8 cellular contexts compared by ENCODE assay signal in the genomic region with DNA sequence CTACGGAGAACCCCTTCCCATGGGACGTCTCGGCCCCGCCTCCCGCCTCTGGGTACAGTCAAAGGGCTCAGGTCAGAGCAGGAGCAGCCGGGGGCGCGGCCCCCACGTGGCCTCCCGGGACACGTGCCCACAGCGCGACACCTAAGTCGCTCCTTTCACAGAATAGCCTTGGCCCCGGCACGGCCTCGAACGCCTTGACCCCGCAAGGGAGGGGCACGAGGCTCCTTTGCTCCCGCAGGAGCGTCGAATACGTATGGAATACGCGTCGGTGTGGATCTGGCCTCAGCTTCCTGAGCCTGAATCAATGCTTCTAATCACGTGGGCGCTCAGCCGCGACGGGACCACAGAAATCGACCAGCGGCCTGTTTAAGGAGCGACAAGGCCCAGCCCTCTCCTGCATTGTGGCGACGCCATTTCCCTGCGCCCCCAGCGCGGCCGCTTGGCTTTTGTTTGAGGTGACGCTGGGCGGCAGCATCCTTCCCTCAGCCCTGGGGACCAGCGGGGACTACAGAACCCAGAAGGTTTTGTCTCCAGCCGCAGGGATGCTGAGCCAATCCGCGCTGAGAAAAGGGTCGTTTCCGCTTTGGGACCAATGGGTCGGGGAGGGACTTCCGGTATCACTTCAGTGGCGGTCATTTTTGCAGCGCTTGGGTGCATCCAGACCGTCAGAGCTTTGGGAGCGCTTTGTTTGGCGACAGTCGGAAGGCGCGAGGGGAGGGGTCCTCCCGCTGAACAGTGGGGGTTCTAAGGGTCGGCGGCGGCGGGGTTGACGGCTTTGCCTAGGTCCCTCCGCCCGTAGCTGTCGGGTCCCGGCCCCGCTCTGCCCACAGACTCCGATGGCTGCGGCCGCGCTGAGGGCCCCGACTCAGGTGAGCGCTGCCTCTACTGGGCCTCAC. TPM values are rescaled to one million over a fixed set of nuclear protein-coding genes. Genes with fewer than 3 reads are reported as not detected.
DNase-seq lines count a peak whose midpoint lies in the region; ATAC-seq and TF ChIP-seq lines count a peak whose summit lies in the region.

TSS of gene ZIK1 (plus strand) at position 625 of the 896 bp plus-strand sequence. CDS start at position 837, 212 bp downstream.

- POLR2A ChIA-PET in HEK293T (lab: Yijun Ruan, JAX): no interaction called here

- CTCF ChIA-PET in HEK293T (lab: Yijun Ruan, JAX): no interaction called here

- TF ChIP-seq CTCF in GM12864 (IDR thresholded peaks at IDR 0.05; ENCODE audit: low read depth, low read length, missing control alignments): no peak
- no peak for TF ChIP-seq CTCF in mucosa of descending colon (IDR thresholded peaks at IDR 0.05)

- H3K36me3 ChIP-seq in mucosa of descending colon (ENCODE audit: low read depth): peaks cover 3% of the 10 kb centered on the region

- peaks cover 67% of the 10 kb centered on the region for H3K9me3 Mint-ChIP-seq in activated T-cell treated with anti-CD3 and anti-CD28 coated beads, Interleukin-2, amount 50 U/mL, for 24 hours

- peaks cover 26% of the 10 kb centered on the region for H3K4me1 Mint-ChIP-seq in activated T-cell treated with anti-CD3 and anti-CD28 coated beads, Interleukin-2, amount 50 U/mL, for 24 hours (ENCODE audit: low read depth)

- H3K27ac Mint-ChIP-seq in activated T-cell treated with anti-CD3 and anti-CD28 coated beads, Interleukin-2, amount 50 U/mL, for 24 hours: peak within 1 kb of the TSS; percentile 87

- peaks cover 76% of the 10 kb centered on the region for H3K36me3 Mint-ChIP-seq in activated T-cell treated with anti-CD3 and anti-CD28 coated beads, Interleukin-2, amount 50 U/mL, for 24 hours (ENCODE audit: low read depth)

- H3K27me3 Mint-ChIP-seq in activated T-cell treated with anti-CD3 and anti-CD28 coated beads, Interleukin-2, amount 50 U/mL, for 24 hours: no peaks in the 10 kb centered on the region

- H3K4me3 Mint-ChIP-seq in activated T-cell treated with anti-CD3 and anti-CD28 coated beads, Interleukin-2, amount 50 U/mL, for 24 hours: peak within 1 kb of the TSS; percentile 86

- H3K4me3 ChIP-seq in GM12864 (ENCODE audit: low read depth, low read length): peak within 1 kb of the TSS; percentile 57
- H3K4me3 ChIP-seq in mucosa of descending colon: no peak within 1 kb of the TSS

- peaks cover 50% of the 10 kb centered on the region for H3K9me3 ChIP-seq in mucosa of descending colon

- intact Hi-C loops in mucosa of descending colon (cut with DNase I, micrococcal nuclease): no loop called here

- H3K4me1 ChIP-seq in mucosa of descending colon (ENCODE audit: low read depth): no peaks in the 10 kb centered on the region

- ATAC-seq in HG02870 (IDR thresholded peaks at IDR 0.05; ENCODE audit: unreplicated experiment) (peak; percentile 80), esophagus mucosa (peak; percentile 73), mucosa of descending colon (peak; percentile 86)

- DNase-seq in GM12864 (ENCODE audit: low read depth) (peak; percentile 87), NCI-H524 treated with DMSO at 0.1 percent for 48 hours (lab: John Stamatoyannopoulos, UW) (peak; percentile 80), mucosa of descending colon (peak; percentile 77 to 91 (median 87)), HEK293T (ENCODE audit: extremely low spot score) (no peak)
- DNase-seq in activated T-cell treated with anti-CD3 and anti-CD28 coated beads, Interleukin-2, amount 50 U/mL, for 24 hours: peak; percentile 84
- peak; percentile 67 to 78 for DNase-seq in stimulated activated CD8-positive, alpha-beta memory T cell treated with anti-CD3 and anti-CD28 coated beads, Interleukin-15, amount 100 ng/mL, for 48 hours (ENCODE audit: low read depth in 2 of 2)

TF ChIP-seq in HEK293T, 16 proteins besides CTCF, POLR2A, EP300 and RAD21:
- TF ChIP-seq LEF1 (IDR thresholded peaks at IDR 0.05; ENCODE audit: borderline replicate concordance) (no peak), SP1 (IDR thresholded peaks at IDR 0.05) (no peak), CTBP1 (IDR thresholded peaks at IDR 0.05; ENCODE audit: borderline replicate concordance) (no peak), ELF4 (IDR thresholded peaks at IDR 0.05) (no peak), TARDBP (IDR thresholded peaks at IDR 0.05) (no peak), ARNT (IDR thresholded peaks at IDR 0.05) (no peak), FOXA1 (IDR thresholded peaks at IDR 0.05) (no peak), ZNF384 (IDR thresholded peaks at IDR 0.05) (no peak), L3MBTL2 (conservative IDR thresholded peaks at IDR 0.05) (no peak), FOXM1 (IDR thresholded peaks at IDR 0.05; ENCODE audit: borderline replicate concordance) (no peak), SUZ12 (IDR thresholded peaks at IDR 0.05) (no peak), BHLHE40 (IDR thresholded peaks at IDR 0.05; ENCODE audit: borderline replicate concordance) (no peak), HDGF (IDR thresholded peaks at IDR 0.05; ENCODE audit: borderline replicate concordance) (no peak), FOXK2 (IDR thresholded peaks at IDR 0.05) (no peak)
- TF ChIP-seq, protein P1, sequence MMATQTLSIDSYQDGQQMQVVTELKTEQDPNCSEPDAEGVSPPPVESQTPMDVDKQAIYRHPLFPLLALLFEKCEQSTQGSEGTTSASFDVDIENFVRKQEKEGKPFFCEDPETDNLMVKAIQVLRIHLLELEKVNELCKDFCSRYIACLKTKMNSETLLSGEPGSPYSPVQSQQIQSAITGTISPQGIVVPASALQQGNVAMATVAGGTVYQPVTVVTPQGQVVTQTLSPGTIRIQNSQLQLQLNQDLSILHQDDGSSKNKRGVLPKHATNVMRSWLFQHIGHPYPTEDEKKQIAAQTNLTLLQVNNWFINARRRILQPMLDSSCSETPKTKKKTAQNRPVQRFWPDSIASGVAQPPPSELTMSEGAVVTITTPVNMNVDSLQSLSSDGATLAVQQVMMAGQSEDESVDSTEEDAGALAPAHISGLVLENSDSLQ (IDR thresholded peaks at IDR 0.05): no peak

RNA-seq across cellular contexts. Expression of gene ZIK1, which starts in this region (rescaled TPM):
- total RNA-seq in esophagus mucosa (1.1 TPM), mucosa of descending colon (1 to 10 TPM; 1.2 to 6.2 (median 1.3) TPM)
